In the genomic region with DNA sequence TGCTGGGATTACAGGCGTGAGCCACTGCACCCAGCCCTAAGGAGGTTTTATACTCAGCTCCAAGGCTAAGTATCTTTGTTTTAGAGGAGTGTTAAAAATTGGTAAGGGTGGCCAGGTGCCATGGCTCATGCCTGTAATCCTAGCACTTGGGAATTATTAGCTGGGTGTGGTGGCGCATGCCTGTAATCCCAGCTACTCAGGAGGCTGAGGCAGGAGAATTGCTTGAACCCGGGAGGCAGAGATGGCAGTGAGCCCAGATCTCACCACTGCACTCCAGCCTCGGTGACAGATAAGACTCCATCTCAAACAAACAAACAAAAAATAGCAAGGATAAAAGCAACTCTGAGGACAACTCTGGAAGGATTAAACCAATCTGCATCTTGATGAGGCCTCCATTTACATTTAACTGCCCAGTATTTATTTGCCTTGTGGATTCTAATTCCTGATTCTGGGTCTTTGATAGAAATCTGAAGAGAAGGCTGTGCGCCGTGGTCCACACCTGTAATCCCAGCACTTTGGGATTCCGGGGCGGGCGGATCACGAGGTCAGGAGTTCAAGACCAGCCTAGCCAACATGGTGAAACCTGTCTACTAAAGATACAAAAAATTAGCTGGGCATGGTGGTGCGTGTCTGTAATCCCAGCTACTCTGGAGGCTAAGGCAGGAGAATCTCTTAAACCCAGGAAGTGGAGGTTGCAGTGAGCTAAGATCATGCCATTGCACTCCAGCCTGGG, we compare ENCODE assay signal across 1 cellular context.
A peak's percentile ranks its signal among the peaks of the same experiment; 100 is the strongest.
TF ChIP-seq lines count a peak whose summit lies in the region.

No MANE protein-coding gene starts in this region.

TF ChIP-seq in HEK293, 187 proteins besides CTCF, POLR2A, EP300 and RAD21:
- TF ChIP-seq KLF1 (tag by site-specific recombination; IDR thresholded peaks at IDR 0.05), result peak; percentile 68
TF ChIP-seq in HEK293: peak in this region for 1; not testable (repeated sequence) for 186.
